Comparison of ENCODE assay signal across 14 cellular contexts in the genomic region with DNA sequence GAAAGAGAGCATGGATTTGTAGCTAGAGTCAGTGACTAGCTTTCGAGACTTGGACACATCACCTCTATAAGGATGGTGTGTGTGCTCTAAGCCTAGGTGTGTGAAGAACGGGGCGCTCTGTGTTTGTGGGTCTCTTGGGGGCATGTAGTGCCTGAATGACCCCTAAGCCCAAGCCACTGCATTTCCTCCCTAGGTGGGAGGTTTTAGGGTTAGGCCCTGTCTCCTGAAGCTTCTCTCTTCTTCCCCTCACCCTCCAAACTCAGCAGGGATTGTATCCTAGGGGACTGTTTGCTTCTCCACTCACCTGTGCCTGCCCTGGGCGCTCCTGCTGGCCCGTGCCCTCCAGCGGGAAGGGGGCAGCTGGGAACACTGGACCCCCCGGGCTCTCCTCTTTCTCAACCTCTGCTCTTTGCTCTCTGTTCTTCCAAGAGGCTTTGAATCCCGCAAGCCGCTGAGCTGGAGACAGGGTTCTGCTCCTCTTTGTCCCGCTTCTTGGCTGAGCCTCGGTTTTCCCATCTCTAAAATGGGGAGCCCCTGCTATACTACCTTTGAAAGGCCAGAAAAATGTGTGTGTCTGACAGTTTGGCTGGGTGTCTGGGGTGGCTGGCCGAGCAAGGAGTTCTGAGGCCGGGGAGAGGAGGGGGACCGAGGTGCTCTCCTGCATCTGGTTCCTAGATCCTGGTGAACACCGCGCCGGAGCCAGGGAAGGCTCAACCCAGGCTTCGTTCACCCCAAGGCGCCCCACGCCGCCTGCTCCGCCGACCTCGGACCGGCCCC. TPM values are rescaled to one million over a fixed set of nuclear protein-coding genes. Genes with fewer than 3 reads are reported as not detected.
A peak's percentile ranks its signal among the peaks of the same experiment; 100 is the strongest.
DNase-seq lines count a peak whose midpoint lies in the region; ATAC-seq and TF ChIP-seq lines count a peak whose summit lies in the region.
"Had no signal": no experiment of that assay in that cellular context is flagged by ENCODE, and none has a peak within 500 bp of the region (broad histone marks: within the 10 kb centered on the region; RNA-seq: fewer than 3 reads in every experiment).

No MANE protein-coding gene starts in this region.

- ATAC-seq in naive thymus-derived CD4-positive, alpha-beta T cell, result no peak
- no peak for ATAC-seq in upper lobe of right lung
- no peak for ATAC-seq in GM21423 (IDR thresholded peaks at IDR 0.05; ENCODE audit: unreplicated experiment)
- ATAC-seq in GM18517 (IDR thresholded peaks at IDR 0.05; ENCODE audit: unreplicated experiment), result no peak
- ATAC-seq: activated naive CD8-positive, alpha-beta T cell treated with anti-CD3 and anti-CD28 coated beads, Interleukin-2, amount 50 U/mL, for 24 hours had no signal

- no peaks in the 10 kb centered on the region for H3K9me3 Mint-ChIP-seq in activated naive CD4-positive, alpha-beta T cell treated with anti-CD3 and anti-CD28 coated beads, Interleukin-2, amount 50 U/mL, for 24 hours
- no peaks in the 10 kb centered on the region for H3K9me3 Mint-ChIP-seq in activated naive CD4-positive, alpha-beta T cell treated with anti-CD3 and anti-CD28 coated beads, Interleukin-2, amount 10 ng/mL, durations not matched to agents 7 days and 5 days
- H3K9me3 Mint-ChIP-seq in naive thymus-derived CD4-positive, alpha-beta T cell, result no peaks in the 10 kb centered on the region
- H3K9me3 Mint-ChIP-seq: activated CD4-positive, alpha-beta T cell treated with anti-CD3 and anti-CD28 coated beads, Interleukin-2, amount 10 ng/mL, durations not matched to agents 24 days and 14 days; activated naive CD8-positive, alpha-beta T cell treated with anti-CD3 and anti-CD28 coated beads, Interleukin-2, amount 50 U/mL, for 24 hours; stimulated activated naive CD8-positive, alpha-beta T cell treated with anti-CD3 and anti-CD28 coated beads, Interleukin-15, Interleukin-2, amounts not matched to agents 100 ng/mL and 50 ng/mL, for 24 hours had no signal

- POLR2A ChIA-PET in naive thymus-derived CD4-positive, alpha-beta T cell (lab: Charles Lee), result interaction anchor here (0.6 kb wide), 1 partner anchor 301 kb away, joined by 3 read pairs; no protein-coding TSS in a partner anchor

- intact Hi-C loops in naive thymus-derived CD4-positive, alpha-beta T cell (cut with micrococcal nuclease), result no loop called here
- intact Hi-C loops in upper lobe of right lung (cut with DNase I), result no loop called here

- H3K36me3 Mint-ChIP-seq in activated naive CD4-positive, alpha-beta T cell treated with anti-CD3 and anti-CD28 coated beads, Interleukin-2, amount 50 U/mL, for 24 hours, result no peaks in the 10 kb centered on the region
- H3K36me3 Mint-ChIP-seq in activated naive CD4-positive, alpha-beta T cell treated with anti-CD3 and anti-CD28 coated beads, Interleukin-2, amount 10 ng/mL, durations not matched to agents 7 days and 5 days, result no peaks in the 10 kb centered on the region
- peaks cover 0 to 3% (median 0%) of the 10 kb centered on the region in 5 donors for H3K36me3 Mint-ChIP-seq in naive thymus-derived CD4-positive, alpha-beta T cell

- peaks cover 0 to 5% of the 10 kb centered on the region in 2 donors for H3K27me3 ChIP-seq in naive thymus-derived CD4-positive, alpha-beta T cell (ENCODE audit: control insufficient read depth in 2 of 2, insufficient read depth in 2 of 2, low read length in 2 of 2)
- peaks cover 4% of the 10 kb centered on the region for H3K27me3 ChIP-seq in upper lobe of right lung

- H3K4me3 Mint-ChIP-seq in activated naive CD4-positive, alpha-beta T cell treated with anti-CD3 and anti-CD28 coated beads, Interleukin-2, amount 50 U/mL, for 24 hours, result peak overlapping the region; percentile 52
- no peak overlapping the region for H3K4me3 Mint-ChIP-seq in activated naive CD4-positive, alpha-beta T cell treated with anti-CD3 and anti-CD28 coated beads, Interleukin-2, amount 10 ng/mL, durations not matched to agents 7 days and 5 days
- H3K4me3 Mint-ChIP-seq in naive thymus-derived CD4-positive, alpha-beta T cell, result peak overlapping the region in 6 of 10 donors; percentile 16 to 60 (median 37)
- H3K4me3 Mint-ChIP-seq: activated CD4-positive, alpha-beta T cell treated with anti-CD3 and anti-CD28 coated beads, Interleukin-2, amount 10 ng/mL, durations not matched to agents 24 days and 14 days; activated naive CD8-positive, alpha-beta T cell treated with anti-CD3 and anti-CD28 coated beads, Interleukin-2, amount 50 U/mL, for 24 hours; stimulated activated naive CD8-positive, alpha-beta T cell treated with anti-CD3 and anti-CD28 coated beads, Interleukin-15, Interleukin-2, amounts not matched to agents 100 ng/mL and 50 ng/mL, for 24 hours had no signal

- no peak for DNase-seq in activated naive CD4-positive, alpha-beta T cell treated with anti-CD3 and anti-CD28 coated beads, Interleukin-2, amount 10 ng/mL, durations not matched to agents 7 days and 5 days
- DNase-seq in fibroblast of the aortic adventitia (ENCODE audit: low read depth) (no peak), upper lobe of right lung (no peak), C1 segment of cervical spinal cord (lab: John Stamatoyannopoulos, UW) (no peak)
- no peak for DNase-seq in naive thymus-derived CD4-positive, alpha-beta T cell
- DNase-seq: activated CD4-positive, alpha-beta T cell treated with anti-CD3 and anti-CD28 coated beads, Interleukin-2, amount 10 ng/mL, durations not matched to agents 24 days and 14 days; activated naive CD8-positive, alpha-beta T cell treated with anti-CD3 and anti-CD28 coated beads, Interleukin-2, amount 50 U/mL, for 24 hours; NCI-H1417 treated with DMSO at 0.1 percent for 48 hours had no signal

- TF ChIP-seq CTCF in fibroblast of the aortic adventitia (IDR thresholded peaks at IDR 0.05; ENCODE audit: insufficient read depth, low read length), result no peak
- TF ChIP-seq CTCF in upper lobe of right lung (IDR thresholded peaks at IDR 0.05), result no peak

- peaks cover 16% of the 10 kb centered on the region for H3K27me3 Mint-ChIP-seq in activated naive CD4-positive, alpha-beta T cell treated with anti-CD3 and anti-CD28 coated beads, Interleukin-2, amount 50 U/mL, for 24 hours
- H3K27me3 Mint-ChIP-seq in activated naive CD4-positive, alpha-beta T cell treated with anti-CD3 and anti-CD28 coated beads, Interleukin-2, amount 10 ng/mL, durations not matched to agents 7 days and 5 days, result peaks cover 97% of the 10 kb centered on the region
- H3K27me3 Mint-ChIP-seq in naive thymus-derived CD4-positive, alpha-beta T cell, result peaks cover 14 to 61% (median 18%) of the 10 kb centered on the region in 5 donors

- H3K9me3 ChIP-seq in naive thymus-derived CD4-positive, alpha-beta T cell (ENCODE audit: control insufficient read depth in 2 of 3, low read length in 3 of 3), result no peaks in the 10 kb centered on the region
- no peaks in the 10 kb centered on the region for H3K9me3 ChIP-seq in upper lobe of right lung

- H3K27ac ChIP-seq in naive thymus-derived CD4-positive, alpha-beta T cell (ENCODE audit: low read depth, low read length), result no peak overlapping the region
- H3K27ac ChIP-seq in upper lobe of right lung, result peak overlapping the region; percentile 51

- no peaks in the 10 kb centered on the region for H3K4me1 ChIP-seq in naive thymus-derived CD4-positive, alpha-beta T cell (ENCODE audit: control insufficient read depth in 2 of 2, insufficient read depth in 2 of 2, low read length in 2 of 2)
- peaks cover 34% of the 10 kb centered on the region for H3K4me1 ChIP-seq in upper lobe of right lung

- H3K27ac Mint-ChIP-seq in activated naive CD4-positive, alpha-beta T cell treated with anti-CD3 and anti-CD28 coated beads, Interleukin-2, amount 50 U/mL, for 24 hours, result no peak overlapping the region
- no peak overlapping the region for H3K27ac Mint-ChIP-seq in activated naive CD4-positive, alpha-beta T cell treated with anti-CD3 and anti-CD28 coated beads, Interleukin-2, amount 10 ng/mL, durations not matched to agents 7 days and 5 days
- peak overlapping the region in 1 of 9 donors; percentile 38 for H3K27ac Mint-ChIP-seq in naive thymus-derived CD4-positive, alpha-beta T cell
- H3K27ac Mint-ChIP-seq: activated CD4-positive, alpha-beta T cell treated with anti-CD3 and anti-CD28 coated beads, Interleukin-2, amount 10 ng/mL, durations not matched to agents 24 days and 14 days; activated naive CD8-positive, alpha-beta T cell treated with anti-CD3 and anti-CD28 coated beads, Interleukin-2, amount 50 U/mL, for 24 hours; stimulated activated naive CD8-positive, alpha-beta T cell treated with anti-CD3 and anti-CD28 coated beads, Interleukin-15, Interleukin-2, amounts not matched to agents 100 ng/mL and 50 ng/mL, for 24 hours had no signal

- CTCF ChIA-PET in activated naive CD4-positive, alpha-beta T cell treated with anti-CD3 and anti-CD28 coated beads, Interleukin-2, amount 10 ng/mL, durations not matched to agents 7 days and 5 days (lab: Charles Lee), result interaction anchor here (0.6 to 1.5 kb wide), 5 partner anchors 10 to 88 kb away, joined by 3 to 5 read pairs (median 3); no protein-coding TSS in a partner anchor
- CTCF ChIA-PET in naive thymus-derived CD4-positive, alpha-beta T cell (lab: Charles Lee), result interaction anchor here (1.0 to 1.5 kb wide), 2 partner anchors 14 to 145 kb away, joined by 4 to 5 read pairs; no protein-coding TSS in a partner anchor

- peaks cover 7% of the 10 kb centered on the region for H3K4me1 Mint-ChIP-seq in activated naive CD4-positive, alpha-beta T cell treated with anti-CD3 and anti-CD28 coated beads, Interleukin-2, amount 50 U/mL, for 24 hours
- H3K4me1 Mint-ChIP-seq in activated naive CD4-positive, alpha-beta T cell treated with anti-CD3 and anti-CD28 coated beads, Interleukin-2, amount 10 ng/mL, durations not matched to agents 7 days and 5 days, result peaks cover 5% of the 10 kb centered on the region
- peaks cover 2 to 16% (median 14%) of the 10 kb centered on the region in 7 donors for H3K4me1 Mint-ChIP-seq in naive thymus-derived CD4-positive, alpha-beta T cell
- H3K4me1 Mint-ChIP-seq: activated CD4-positive, alpha-beta T cell treated with anti-CD3 and anti-CD28 coated beads, Interleukin-2, amount 10 ng/mL, durations not matched to agents 24 days and 14 days had no signal

- no peaks in the 10 kb centered on the region for H3K36me3 ChIP-seq in naive thymus-derived CD4-positive, alpha-beta T cell (ENCODE audit: control insufficient read depth in 2 of 3, insufficient read depth in 3 of 3, low read length in 3 of 3)
- no peaks in the 10 kb centered on the region for H3K36me3 ChIP-seq in upper lobe of right lung

- H3K4me3 ChIP-seq in fibroblast of the aortic adventitia (ENCODE audit: low read depth, low read length) (peak overlapping the region; percentile 60), upper lobe of right lung (peak overlapping the region; percentile 53)
- no peak overlapping the region for H3K4me3 ChIP-seq in naive thymus-derived CD4-positive, alpha-beta T cell (ENCODE audit: low read length)

RNA-seq across cellular contexts. Expression of a gene that starts 0.8 kb away (rescaled TPM):
- total RNA-seq in fibroblast of the aortic adventitia (ENCODE audit: low replicate concordance), result 25.9 and 35.2 TPM in 2 replicates
- total RNA-seq in naive thymus-derived CD4-positive, alpha-beta T cell, result not detected
- polyA plus RNA-seq in naive thymus-derived CD4-positive, alpha-beta T cell, result under 1 TPM; 0.33 to 0.35 TPM
- 34.3 TPM for total RNA-seq in upper lobe of right lung
- total RNA-seq: activated CD4-positive, alpha-beta T cell treated with anti-CD3 and anti-CD28 coated beads, Interleukin-2, amount 10 ng/mL, durations not matched to agents 24 days and 14 days had no signal

RNA-seq across cellular contexts. Expression of a gene that starts 3.1 kb away (rescaled TPM):
- total RNA-seq in fibroblast of the aortic adventitia (ENCODE audit: low replicate concordance), result 4.2 and 9.4 TPM in 2 replicates
- total RNA-seq in naive thymus-derived CD4-positive, alpha-beta T cell, result not detected
- 1 to 10 TPM in 1 of 2 donors, not detected in 1; 1.3 TPM for polyA plus RNA-seq in naive thymus-derived CD4-positive, alpha-beta T cell
- total RNA-seq in upper lobe of right lung, result 7.7 TPM
- total RNA-seq: A172; activated CD4-positive, alpha-beta T cell treated with anti-CD3 and anti-CD28 coated beads, Interleukin-2, amount 10 ng/mL, durations not matched to agents 24 days and 14 days had no signal

RNA-seq across cellular contexts. Expression of a gene that starts 35.5 kb away (rescaled TPM):
- total RNA-seq in fibroblast of the aortic adventitia (ENCODE audit: low replicate concordance), result 1.4 and 2.6 TPM in 2 replicates
- total RNA-seq in naive thymus-derived CD4-positive, alpha-beta T cell, result 100 to 1,000 TPM in 1 of 5 experiments, 10 to 100 TPM in 4; 31.1 to 119 (median 35.4) TPM
- 1 to 10 TPM; 2.9 to 7.5 TPM for polyA plus RNA-seq in naive thymus-derived CD4-positive, alpha-beta T cell
- total RNA-seq in upper lobe of right lung, result 46.4 TPM

RNA-seq across cellular contexts. Expression of a gene that starts 49.0 kb away (rescaled TPM):
- 0.63 TPM in 1 of 2 replicates, not detected in the other for total RNA-seq in fibroblast of the aortic adventitia (ENCODE audit: low replicate concordance)
- 1 to 10 TPM in 1 of 5 experiments, under 1 TPM in 2, not detected in 2; 0.48 to 7.5 (median 0.58) TPM for total RNA-seq in naive thymus-derived CD4-positive, alpha-beta T cell
- polyA plus RNA-seq in naive thymus-derived CD4-positive, alpha-beta T cell, result not detected
- 24.5 TPM for total RNA-seq in upper lobe of right lung
- total RNA-seq: activated CD4-positive, alpha-beta T cell treated with anti-CD3 and anti-CD28 coated beads, Interleukin-2, amount 10 ng/mL, durations not matched to agents 24 days and 14 days; frontal cortex had no signal

Comparison
In these comparisons a context has a peak if more than half of its experiments do, and no peak if none do; other contexts are left out.
1. RNA of a gene that starts 0.8 kb away (total RNA-seq): 25.9 to 35.2 TPM in fibroblast of the aortic adventitia and 34.3 TPM in upper lobe of right lung (single experiment); not detected in naive thymus-derived CD4-positive, alpha-beta T cell; every median in the first group is over 10 times any median in the second.